1 cellular context compared by ENCODE assay signal in genomic region chr7:133060016-133060415, GRCh38.
TF ChIP-seq lines count a peak whose summit lies in the region.

No MANE protein-coding gene starts in this region.

TF ChIP-seq in HepG2, 621 proteins besides CTCF, POLR2A, EP300 and RAD21:
- TF ChIP-seq SNAPC4 (CRISPR knock-in tag; IDR thresholded peaks at IDR 0.05) (no peak), U2AF1 (optimal IDR thresholded peaks at IDR 0.05; ENCODE audit: low read depth, low read length) (no peak), GPN1 (CRISPR knock-in tag; IDR thresholded peaks at IDR 0.05; ENCODE audit: borderline replicate concordance) (no peak), FOSL2 (CRISPR knock-in tag; IDR thresholded peaks at IDR 0.05) (no peak), RXRB (CRISPR knock-in tag; IDR thresholded peaks at IDR 0.05; ENCODE audit: borderline replicate concordance) (no peak), CREM (IDR thresholded peaks at IDR 0.05) (no peak), CREM (CRISPR knock-in tag; IDR thresholded peaks at IDR 0.05) (no peak), ZNF784 (CRISPR knock-in tag; IDR thresholded peaks at IDR 0.05; ENCODE audit: borderline replicate concordance) (no peak), DR1 (CRISPR knock-in tag; IDR thresholded peaks at IDR 0.05) (no peak), SP140L (CRISPR knock-in tag; IDR thresholded peaks at IDR 0.05; ENCODE audit: borderline replicate concordance) (no peak), ARID2 (CRISPR knock-in tag; IDR thresholded peaks at IDR 0.05; ENCODE audit: borderline replicate concordance) (no peak)
